ENCODE assay signal across 8 cellular contexts in the genomic region with DNA sequence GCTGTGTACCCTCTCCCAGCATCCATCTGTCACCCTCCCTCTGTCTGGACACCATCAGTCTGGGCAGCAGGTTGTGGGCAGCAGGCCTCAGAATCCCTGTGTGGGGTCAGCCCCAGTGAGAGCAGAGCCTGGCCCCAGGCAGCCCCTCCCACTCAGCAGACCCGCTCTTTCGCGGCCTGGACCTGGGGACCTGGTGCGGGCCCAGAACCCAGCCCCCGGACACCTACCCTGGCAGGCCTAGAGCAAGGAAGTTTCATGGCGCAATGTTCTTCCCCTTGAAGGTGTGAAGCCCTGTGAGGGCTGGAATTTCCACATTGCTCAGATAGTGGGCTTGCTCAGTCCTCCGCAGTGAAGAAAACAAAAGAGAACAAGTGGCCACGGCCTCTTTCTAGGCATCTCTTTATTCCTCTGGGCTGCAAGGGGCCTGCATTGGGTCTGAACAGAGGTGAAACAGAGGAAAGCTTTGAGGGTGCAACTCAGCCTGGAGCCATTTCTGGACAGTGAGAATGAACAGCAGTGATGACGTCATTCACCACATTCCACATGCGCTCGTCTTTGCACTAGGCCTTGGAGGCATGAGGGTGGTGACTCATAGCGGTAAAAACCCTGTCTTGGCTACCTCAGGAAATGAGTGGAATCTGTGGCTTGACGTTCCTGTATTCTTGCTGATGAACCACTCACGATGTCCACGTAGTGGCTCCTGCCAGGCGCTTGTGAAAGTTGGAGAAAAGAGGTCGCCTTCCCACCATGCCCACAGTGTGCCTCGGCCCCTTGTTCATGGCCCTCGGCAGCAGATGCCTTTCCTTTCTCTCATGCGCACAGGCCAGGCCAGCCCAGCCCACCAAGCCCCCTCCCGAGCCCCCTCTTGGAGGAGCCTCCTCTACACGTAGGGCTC.
DNase-seq lines count a peak whose midpoint lies in the region; ATAC-seq and TF ChIP-seq lines count a peak whose summit lies in the region.

No MANE protein-coding gene starts in this region.

- no peaks in the 10 kb centered on the region for H3K9me3 ChIP-seq in mucosa of descending colon

- H3K4me3 ChIP-seq in choroid plexus epithelial cell (ENCODE audit: low read depth, low read length) (no peak overlapping the region), mucosa of descending colon (no peak overlapping the region)

- H3K36me3 ChIP-seq in mucosa of descending colon (ENCODE audit: low read depth): no peaks in the 10 kb centered on the region

- in situ Hi-C loops in KBM-7 (cut with MboI; ENCODE audit: low pct_unique_long_range_greater_than_20kb, low sequenced_read_pairs): loop anchor here (10.0 kb wide), 1 partner anchor 158 kb away; no protein-coding TSS in a partner anchor

- intact Hi-C loops in mucosa of descending colon (cut with DNase I, micrococcal nuclease): loop anchor here in 1 of 2 donors (5.0 kb wide), 2 partner anchors 149 to 156 kb away; no protein-coding TSS in a partner anchor

- no peak for TF ChIP-seq CTCF in choroid plexus epithelial cell (conservative IDR thresholded peaks at IDR 0.05; ENCODE audit: low read depth, low read length)
- no peak for TF ChIP-seq CTCF in mucosa of descending colon (IDR thresholded peaks at IDR 0.05)

- peaks cover 28% of the 10 kb centered on the region for H3K4me1 ChIP-seq in mucosa of descending colon (ENCODE audit: low read depth)

- DNase-seq in Ammon's horn (ENCODE audit: low spot score) (peak; percentile 46), KBM-7 (peak; percentile 78), choroid plexus epithelial cell (ENCODE audit: low read depth) (peak; percentile 100), mucosa of descending colon (peak; percentile 54 to 68 (median 68))
- DNase-seq in activated CD4-positive, alpha-beta T cell treated with anti-CD3 and anti-CD28 coated beads for 1 hour: peak; percentile 43
- DNase-seq in stimulated activated naive CD8-positive, alpha-beta T cell treated with anti-CD3 and anti-CD28 coated beads, Interleukin-15, Interleukin-2, amounts not matched to agents 100 U/mL and 50 U/mL, for 24 hours: peak; percentile 72

- peak; percentile 72 for ATAC-seq in mucosa of descending colon
- peak; percentile 64 for ATAC-seq in stimulated activated naive CD8-positive, alpha-beta T cell treated with anti-CD3 and anti-CD28 coated beads, Interleukin-15, Interleukin-2, amounts not matched to agents 100 U/mL and 50 U/mL, for 24 hours
- ATAC-seq in HG03108 (IDR thresholded peaks at IDR 0.05; ENCODE audit: unreplicated experiment): no peak
- no peak for ATAC-seq in HG03159 (IDR thresholded peaks at IDR 0.05; ENCODE audit: unreplicated experiment)

Comparison
In these comparisons a context has a peak if more than half of its experiments do, and no peak if none do; other contexts are left out.
1. DNase-seq: peak in every context shown above with its lines; median percentile 100 in choroid plexus epithelial cell; 78 in KBM-7; 72 in stimulated activated naive CD8-positive, alpha-beta T cell treated with anti-CD3 and anti-CD28 coated beads, Interleukin-15, Interleukin-2, amounts not matched to agents 100 U/mL and 50 U/mL, for 24 hours; 68 in mucosa of descending colon; 46 in Ammon's horn; 43 in activated CD4-positive, alpha-beta T cell treated with anti-CD3 and anti-CD28 coated beads for 1 hour.
2. ATAC-seq: peak in mucosa of descending colon (single experiment) and stimulated activated naive CD8-positive, alpha-beta T cell treated with anti-CD3 and anti-CD28 coated beads, Interleukin-15, Interleukin-2, amounts not matched to agents 100 U/mL and 50 U/mL, for 24 hours (single experiment); none in HG03108 (single experiment) and HG03159 (single experiment).